In the genomic region with DNA sequence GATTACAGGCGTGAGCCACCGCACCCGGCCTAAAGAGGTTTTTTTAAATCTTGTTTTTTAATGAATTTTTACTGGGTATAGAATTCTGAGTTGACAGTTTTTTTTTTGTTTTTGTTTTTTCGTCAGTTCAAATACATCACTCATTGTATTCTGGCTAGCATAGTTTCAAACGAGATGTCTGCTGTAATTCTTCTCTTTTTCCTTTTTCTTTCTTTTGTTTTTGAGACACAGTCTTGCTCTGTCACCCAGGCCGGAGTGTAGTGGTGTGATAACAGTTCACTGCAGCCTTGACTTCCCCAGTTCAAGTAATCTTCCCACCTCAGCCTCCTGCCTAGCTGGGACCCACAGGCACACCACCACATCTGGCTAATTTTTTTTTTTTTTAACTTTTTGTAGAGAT, we compare ENCODE assay signal across 34 cellular contexts. TPM values are rescaled to one million over a fixed set of nuclear protein-coding genes. Genes with fewer than 3 reads are reported as not detected.
"Had no signal": no experiment of that assay in that cellular context is flagged by ENCODE, and none has a peak within 500 bp of the region (broad histone marks: within the 10 kb centered on the region; RNA-seq: fewer than 3 reads in every experiment).

No MANE protein-coding gene starts in this region.

- H3K4me1 ChIP-seq: psoas muscle had no signal

- H3K4me3 ChIP-seq: gastroesophageal sphincter, ovary, psoas muscle, smooth muscle cell, stomach, suprapubic skin, tibial artery, upper lobe of right lung had no signal

- H3K36me3 ChIP-seq: gastroesophageal sphincter, ovary, stomach, suprapubic skin, tibial artery, upper lobe of right lung, WERI-Rb-1 had no signal

- H3K27me3 ChIP-seq: ovary had no signal

- DNase-seq: activated CD4-positive, alpha-beta T cell treated with anti-CD3 and anti-CD28 coated beads, Interleukin-2, amount 50 U/mL, for 1 hour; activated CD8-positive, alpha-beta T cell treated with anti-CD3 and anti-CD28 coated beads for 36 hours; activated gamma-delta T cell treated with Interleukin-2 at 50 U/mL for 16 hours; activated naive CD4-positive, alpha-beta T cell treated with anti-CD3 and anti-CD28 coated beads, Interleukin-2, amount 50 U/mL, for 16 hours; activated T-cell treated with anti-CD3 and anti-CD28 coated beads, Interleukin-2, amount 50 U/mL, for 4 hours; amygdala; caudate nucleus; cortex of kidney; effector memory CD8-positive, alpha-beta T cell; erythroblast; head of caudate nucleus; hypothalamus; immature natural killer cell; kidney; left colon; mammary epithelial cell; naive B cell; ovary; psoas muscle; stimulated activated CD4-positive, alpha-beta T cell treated with anti-CD3 and anti-CD28 coated beads, Interleukin-1b, Interleukin-23, amount 100 ng/mL, for 48 hours; stimulated activated CD4-positive, alpha-beta T cell treated with anti-CD3 and anti-CD28 coated beads, Interleukin-4, amount 100 ng/mL, for 4 hours; stimulated activated CD8-positive, alpha-beta memory T cell treated with anti-CD3 and anti-CD28 coated beads, Interleukin-4, amount 100 ng/mL, for 48 hours; stomach; T-helper 9 cell; tibial artery; upper lobe of right lung; WERI-Rb-1 had no signal

- H3K27ac ChIP-seq: gastroesophageal sphincter, ovary, psoas muscle, stomach, suprapubic skin, tibial artery, upper lobe of right lung, WERI-Rb-1 had no signal

RNA-seq across cellular contexts. Expression of a gene that starts 2.2 kb away (rescaled TPM):
- total RNA-seq: activated CD8-positive, alpha-beta T cell treated with anti-CD3 and anti-CD28 coated beads for 36 hours; activated T-cell treated with anti-CD3 and anti-CD28 coated beads, Interleukin-2, amount 50 U/mL, for 4 hours; activated T-helper 17 cell treated with anti-CD3 and anti-CD28 coated beads, Interleukin-2, amount 50 U/mL, for 72 hours; chondrocyte; fibroblast of villous mesenchyme; gastroesophageal sphincter; mammary epithelial cell; mesothelial cell of epicardium; psoas muscle; smooth muscle cell; suprapubic skin had no signal
